ENCODE assay signal across 9 cellular contexts in genomic region chr4:185115827-185116232, GRCh38. TPM values are rescaled to one million over a fixed set of nuclear protein-coding genes. Genes with fewer than 3 reads are reported as not detected.
DNase-seq lines count a peak whose midpoint lies in the region; ATAC-seq and TF ChIP-seq lines count a peak whose summit lies in the region.
"Had no signal": no experiment of that assay in that cellular context is flagged by ENCODE, and none has a peak within 500 bp of the region (broad histone marks: within the 10 kb centered on the region; RNA-seq: fewer than 3 reads in every experiment).

No MANE protein-coding gene starts in this region.

- no peak overlapping the region for H3T11ph ChIP-seq in H9 (ENCODE audit: low read length)

- peak overlapping the region in 2 of 10 donors; percentile 8 to 14 for H3K4me3 ChIP-seq in heart right ventricle
- peak overlapping the region; percentile 9 for H3K4me3 ChIP-seq in retinal pigment epithelial cell (ENCODE audit: low read length)

- no peak overlapping the region for H2AFZ ChIP-seq in H9 (ENCODE audit: low read length)

- H3K56ac ChIP-seq in H9 (ENCODE audit: insufficient read length, low read depth, low read length) = no peak overlapping the region

- no peak overlapping the region for H2BK15ac ChIP-seq in H9 (ENCODE audit: low read depth, low read length)

- H3K18ac ChIP-seq in H9 (ENCODE audit: insufficient read length, low read depth, low read length) = no peak overlapping the region

- no peak overlapping the region for H4K5ac ChIP-seq in H9 (ENCODE audit: insufficient read length, low read depth, low read length)

- H3K4me1 ChIP-seq in H9 (ENCODE audit: insufficient read depth, low read length) (peaks cover 7% of the 10 kb centered on the region; the same call in 1 of the 2 replicates), heart right ventricle (peaks cover 9 to 84% (median 40%) of the 10 kb centered on the region in 9 donors)

- H2BK5ac ChIP-seq in H9 (ENCODE audit: insufficient read length, low read length) = no peak overlapping the region

- H3K27me3 ChIP-seq in H9 (ENCODE audit: insufficient read depth, low read length) = no peaks in the 10 kb centered on the region
- H3K27me3 ChIP-seq in heart right ventricle = no peaks in the 10 kb centered on the region

- H3K9me3 Mint-ChIP-seq in H9 = no peaks in the 10 kb centered on the region

- H3K79me2 ChIP-seq in H9 (ENCODE audit: insufficient read depth, low read length) = no peaks in the 10 kb centered on the region

- H3K4ac ChIP-seq in H9 (ENCODE audit: low read depth, low read length) = no peak overlapping the region

- H3K4me1 Mint-ChIP-seq in H9 = peaks cover 40 to 57% of the 10 kb centered on the region in 2 experiments

- no peak overlapping the region for H3K4me2 ChIP-seq in H9 (ENCODE audit: insufficient read depth, insufficient read length, low read length)
- H3K4me2 ChIP-seq: KMS-11 had no signal

- no peaks in the 10 kb centered on the region for H3K36me3 ChIP-seq in heart right ventricle

- no peaks in the 10 kb centered on the region for H3K9me3 ChIP-seq in H9 (ENCODE audit: control insufficient read depth, low read depth, low read length)
- no peaks in the 10 kb centered on the region for H3K9me3 ChIP-seq in heart right ventricle

- no peaks in the 10 kb centered on the region for H3K79me1 ChIP-seq in H9 (ENCODE audit: insufficient read depth, low read depth, low read length, poor library complexity, severe bottlenecking)

- ATAC-seq in heart right ventricle (peak; percentile 80 to 93 (median 89)), GM18909 (IDR thresholded peaks at IDR 0.05; ENCODE audit: poor library complexity, unreplicated experiment) (no peak), GM21360 (IDR thresholded peaks at IDR 0.05; ENCODE audit: unreplicated experiment) (no peak)

- no peak overlapping the region for H3K27ac ChIP-seq in H9 (ENCODE audit: insufficient read length, low read depth, low read length)
- H3K27ac ChIP-seq in heart right ventricle = peak overlapping the region; percentile 31 to 87 (median 68)
- H3K27ac ChIP-seq: KMS-11 had no signal

- intact Hi-C loops in heart right ventricle (cut with DNase I) = no loop called here

- no peak overlapping the region for H3K9ac ChIP-seq in H9 (ENCODE audit: extremely low read depth, insufficient read length, low read length)
- H3K9ac ChIP-seq: KMS-11 had no signal

- no peak overlapping the region for H2BK120ac ChIP-seq in H9 (ENCODE audit: low read depth, low read length, poor library complexity, severe bottlenecking)

- H2BK12ac ChIP-seq in H9 (ENCODE audit: insufficient read length, low read depth, low read length) = no peak overlapping the region

- no CpG with 5 or more reads among the region's 9 CpGs for WGBS in H9 (ENCODE audit: extremely low coverage, insufficient read length, low lambda C conversion rate)
- 20 to 21% methylated on average over 9 of the region's 9 CpGs for WGBS in heart right ventricle, 2 donors

- no peaks in the 10 kb centered on the region; a peak in 1 of 7 replicates for H3K36me3 Mint-ChIP-seq in H9 (ENCODE audit: insufficient read depth in 1 of 3, low read depth in 3 of 3)

- H3K23me2 ChIP-seq in H9 (ENCODE audit: insufficient read length, low read depth, low read length, poor library complexity, severe bottlenecking) = no peaks in the 10 kb centered on the region

- no peak overlapping the region for H4K91ac ChIP-seq in H9 (ENCODE audit: insufficient read length, low read depth, low read length)

- H3K23ac ChIP-seq in H9 (ENCODE audit: insufficient read length, low read depth, low read length) = no peak overlapping the region

- H3K27ac Mint-ChIP-seq in H9 = peak overlapping the region; percentile 52 to 94 (median 61); a peak in 4 of 7 replicates

- H3K27me3 Mint-ChIP-seq in H9 (ENCODE audit: low read depth) = no peaks in the 10 kb centered on the region

- no peak overlapping the region for H2AK5ac ChIP-seq in H9 (ENCODE audit: insufficient read length, low read length)

- no peak overlapping the region for H2BK20ac ChIP-seq in H9 (ENCODE audit: low read depth, low read length, poor library complexity, severe bottlenecking)

- DNase-seq in H9 (peak; percentile 89), SHP77 treated with DMSO at 0.1 percent for 48 hours (lab: John Stamatoyannopoulos, UW) (peak; percentile 73), heart right ventricle (peak; percentile 74 to 83), retinal pigment epithelial cell (ENCODE audit: low read depth) (peak; percentile 88), NOMO-1 (lab: John Stamatoyannopoulos, UW; ENCODE audit: unreplicated experiment in 2 of 2) (no peak)
- DNase-seq in central memory CD4-positive, alpha-beta T cell = no peak

- no peak for TF ChIP-seq CTCF in H9 (conservative IDR thresholded peaks at IDR 0.05)
- TF ChIP-seq CTCF in heart right ventricle (IDR thresholded peaks at IDR 0.05) = no peak
- TF ChIP-seq CTCF in retinal pigment epithelial cell (conservative IDR thresholded peaks at IDR 0.05; ENCODE audit: low read depth, low read length) = no peak

- H4K20me1 ChIP-seq in H9 (ENCODE audit: control insufficient read depth, insufficient read depth, insufficient read length) = no peaks in the 10 kb centered on the region

- no peak overlapping the region for H3K14ac ChIP-seq in H9 (ENCODE audit: insufficient read depth, low read length)

- H4K8ac ChIP-seq in H9 (replicated peaks; ENCODE audit: insufficient read length, low read depth, low read length) = no peak overlapping the region

- H3K4me3 Mint-ChIP-seq in H9 = no peak overlapping the region

RNA-seq across cellular contexts. Expression of gene SLC25A4, which starts 27.2 kb away (rescaled TPM):
- total RNA-seq in H9 (2021) (54.4 and 55.9 TPM in 2 replicates), heart right ventricle (1,000 to 10,000 TPM; 1,282 to 2,916 (median 1,803) TPM)
- polyA plus RNA-seq in heart right ventricle = 1,000 to 10,000 TPM in 1 of 2 donors, 100 to 1,000 TPM in 1; 511 to 1,045 TPM

Comparison
In these comparisons a context has a peak if more than half of its experiments do, and no peak if none do; other contexts are left out.
1. DNase-seq: peak in H9 (single experiment), SHP77 treated with DMSO at 0.1 percent for 48 hours (single experiment), heart right ventricle (2 of 2) and retinal pigment epithelial cell (single experiment); none in NOMO-1 (0 of 2) and central memory CD4-positive, alpha-beta T cell (single experiment).
2. ATAC-seq: peak in heart right ventricle (8 of 8); none in GM18909 (single experiment) and GM21360 (single experiment).
3. RNA of gene SLC25A4, which starts 27.2 kb away (total RNA-seq): 1,282 to 2,916 TPM in heart right ventricle; 54.4 to 55.9 TPM in H9; every median in the first group is over 10 times any median in the second.